In the genomic region with DNA sequence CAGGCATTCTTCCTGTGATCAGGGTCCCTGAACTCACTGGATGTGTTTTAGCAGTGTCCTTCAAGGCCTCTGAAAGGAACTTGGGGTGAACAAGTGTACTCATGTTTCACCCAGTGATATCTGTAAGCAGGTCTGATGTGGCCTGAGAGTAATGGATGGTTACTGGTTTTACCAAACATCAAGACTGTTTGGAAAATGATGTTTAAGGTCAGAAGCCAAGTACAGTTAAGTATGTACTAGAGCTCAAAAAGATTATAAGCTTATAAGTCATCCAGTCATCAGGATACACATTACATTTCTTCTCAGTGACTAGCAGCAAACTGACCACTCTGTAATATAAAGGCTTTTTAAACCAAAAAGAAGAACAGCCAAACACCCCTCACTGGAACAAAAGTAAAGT, we compare ENCODE assay signal across 2 cellular contexts.
TF ChIP-seq lines count a peak whose summit lies in the region.

No MANE protein-coding gene starts in this region.

TF ChIP-seq in IMR-90, 13 proteins besides CTCF, POLR2A, EP300 and RAD21:
- TF ChIP-seq, protein P1, sequence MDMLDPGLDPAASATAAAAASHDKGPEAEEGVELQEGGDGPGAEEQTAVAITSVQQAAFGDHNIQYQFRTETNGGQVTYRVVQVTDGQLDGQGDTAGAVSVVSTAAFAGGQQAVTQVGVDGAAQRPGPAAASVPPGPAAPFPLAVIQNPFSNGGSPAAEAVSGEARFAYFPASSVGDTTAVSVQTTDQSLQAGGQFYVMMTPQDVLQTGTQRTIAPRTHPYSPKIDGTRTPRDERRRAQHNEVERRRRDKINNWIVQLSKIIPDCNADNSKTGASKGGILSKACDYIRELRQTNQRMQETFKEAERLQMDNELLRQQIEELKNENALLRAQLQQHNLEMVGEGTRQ (IDR thresholded peaks at IDR 0.05; ENCODE audit: low read depth, low read length) = no peak
- no peak for TF ChIP-seq SMC3 (IDR thresholded peaks at IDR 0.05; ENCODE audit: low read depth, low read length)
- TF ChIP-seq RCOR1 (IDR thresholded peaks at IDR 0.05; ENCODE audit: insufficient replicate concordance, low read length) = no peak
- TF ChIP-seq NFE2L2 (IDR thresholded peaks at IDR 0.05; ENCODE audit: low read depth, low read length) = no peak
- TF ChIP-seq FOS (IDR thresholded peaks at IDR 0.05; ENCODE audit: low read depth, low read length) = no peak
- TF ChIP-seq BHLHE40 (IDR thresholded peaks at IDR 0.05; ENCODE audit: low read depth, low read length) = no peak
- no peak for TF ChIP-seq MAZ (IDR thresholded peaks at IDR 0.05; ENCODE audit: borderline replicate concordance, low read depth, low read length)
- TF ChIP-seq MAFK (IDR thresholded peaks at IDR 0.05; ENCODE audit: low read depth, low read length) = no peak; the same call in 1 of the 2 replicates
- no peak for TF ChIP-seq CEBPB (IDR thresholded peaks at IDR 0.05; ENCODE audit: low read depth, low read length)
- no peak for TF ChIP-seq MXI1 (IDR thresholded peaks at IDR 0.05; ENCODE audit: borderline replicate concordance, low read depth, low read length)
- TF ChIP-seq, protein P2, sequence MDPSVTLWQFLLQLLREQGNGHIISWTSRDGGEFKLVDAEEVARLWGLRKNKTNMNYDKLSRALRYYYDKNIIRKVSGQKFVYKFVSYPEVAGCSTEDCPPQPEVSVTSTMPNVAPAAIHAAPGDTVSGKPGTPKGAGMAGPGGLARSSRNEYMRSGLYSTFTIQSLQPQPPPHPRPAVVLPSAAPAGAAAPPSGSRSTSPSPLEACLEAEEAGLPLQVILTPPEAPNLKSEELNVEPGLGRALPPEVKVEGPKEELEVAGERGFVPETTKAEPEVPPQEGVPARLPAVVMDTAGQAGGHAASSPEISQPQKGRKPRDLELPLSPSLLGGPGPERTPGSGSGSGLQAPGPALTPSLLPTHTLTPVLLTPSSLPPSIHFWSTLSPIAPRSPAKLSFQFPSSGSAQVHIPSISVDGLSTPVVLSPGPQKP (IDR thresholded peaks at IDR 0.05; ENCODE audit: borderline replicate concordance, low read depth, low read length) = no peak
- no peak for TF ChIP-seq RFX5 (IDR thresholded peaks at IDR 0.05; ENCODE audit: low read depth, low read length)
- TF ChIP-seq CHD1 (IDR thresholded peaks at IDR 0.05; ENCODE audit: low read depth, low read length) = no peak

TF ChIP-seq in HepG2, 621 proteins besides CTCF, POLR2A, EP300 and RAD21:
- TF ChIP-seq MLLT10 (CRISPR knock-in tag; IDR thresholded peaks at IDR 0.05) (no peak), CHCHD3 (CRISPR knock-in tag; IDR thresholded peaks at IDR 0.05) (no peak), FOXA1 (IDR thresholded peaks at IDR 0.05) (no peak), FOXA1 (CRISPR knock-in tag; IDR thresholded peaks at IDR 0.05) (no peak), ZSCAN20 (CRISPR knock-in tag; IDR thresholded peaks at IDR 0.05; ENCODE audit: borderline replicate concordance) (no peak), ARNT2 (CRISPR knock-in tag; IDR thresholded peaks at IDR 0.05; ENCODE audit: low read depth) (no peak)
- TF ChIP-seq, protein P3, sequence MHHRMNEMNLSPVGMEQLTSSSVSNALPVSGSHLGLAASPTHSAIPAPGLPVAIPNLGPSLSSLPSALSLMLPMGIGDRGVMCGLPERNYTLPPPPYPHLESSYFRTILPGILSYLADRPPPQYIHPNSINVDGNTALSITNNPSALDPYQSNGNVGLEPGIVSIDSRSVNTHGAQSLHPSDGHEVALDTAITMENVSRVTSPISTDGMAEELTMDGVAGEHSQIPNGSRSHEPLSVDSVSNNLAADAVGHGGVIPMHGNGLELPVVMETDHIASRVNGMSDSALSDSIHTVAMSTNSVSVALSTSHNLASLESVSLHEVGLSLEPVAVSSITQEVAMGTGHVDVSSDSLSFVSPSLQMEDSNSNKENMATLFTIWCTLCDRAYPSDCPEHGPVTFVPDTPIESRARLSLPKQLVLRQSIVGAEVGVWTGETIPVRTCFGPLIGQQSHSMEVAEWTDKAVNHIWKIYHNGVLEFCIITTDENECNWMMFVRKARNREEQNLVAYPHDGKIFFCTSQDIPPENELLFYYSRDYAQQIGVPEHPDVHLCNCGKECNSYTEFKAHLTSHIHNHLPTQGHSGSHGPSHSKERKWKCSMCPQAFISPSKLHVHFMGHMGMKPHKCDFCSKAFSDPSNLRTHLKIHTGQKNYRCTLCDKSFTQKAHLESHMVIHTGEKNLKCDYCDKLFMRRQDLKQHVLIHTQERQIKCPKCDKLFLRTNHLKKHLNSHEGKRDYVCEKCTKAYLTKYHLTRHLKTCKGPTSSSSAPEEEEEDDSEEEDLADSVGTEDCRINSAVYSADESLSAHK (CRISPR knock-in tag; IDR thresholded peaks at IDR 0.05; ENCODE audit: borderline replicate concordance) = no peak
